16 cellular contexts compared by ENCODE assay signal in the genomic region with DNA sequence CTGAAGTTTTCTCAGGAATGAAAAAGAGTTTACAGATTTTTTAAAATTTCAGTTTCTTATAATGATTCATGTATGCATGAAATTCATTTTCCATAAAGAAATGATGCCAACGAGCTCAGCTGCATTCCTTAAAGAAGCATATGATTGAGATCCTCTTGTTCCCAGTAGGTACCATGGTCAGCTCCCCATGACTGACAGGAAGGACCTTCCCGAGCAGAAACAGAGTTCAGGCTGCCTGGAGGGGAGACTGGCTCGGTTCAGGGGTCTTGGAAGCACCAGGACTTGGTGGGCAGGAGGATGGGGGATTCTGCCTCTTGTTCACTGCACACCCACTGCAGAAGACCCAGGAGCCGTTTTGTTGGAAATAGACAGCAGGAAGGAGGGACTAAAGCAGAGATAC.
DNase-seq lines count a peak whose midpoint lies in the region; ATAC-seq, FAIRE-seq and TF ChIP-seq lines count a peak whose summit lies in the region.
"Had no signal": no experiment of that assay in that cellular context is flagged by ENCODE, and none has a peak within 500 bp of the region (broad histone marks: within the 10 kb centered on the region; RNA-seq: fewer than 3 reads in every experiment).

No MANE protein-coding gene starts in this region.

- intact Hi-C loops in GM12878 (cut with micrococcal nuclease; ENCODE audit: unreplicated experiment): no loop called here

- no peaks in the 10 kb centered on the region for H3K36me3 Mint-ChIP-seq in neural progenitor cell
- H3K36me3 Mint-ChIP-seq: CD4-positive, CD25-positive, alpha-beta regulatory T cell had no signal

- no peak overlapping the region for H3K27ac Mint-ChIP-seq in neural progenitor cell
- H3K27ac Mint-ChIP-seq: CD4-positive, CD25-positive, alpha-beta regulatory T cell had no signal

- H3K4me2 ChIP-seq in SK-N-SH: no peak overlapping the region
- H3K4me2 ChIP-seq in GM12878 (ENCODE audit: control insufficient read depth, insufficient read depth): no peak overlapping the region
- no peak overlapping the region for H3K4me2 ChIP-seq in neural progenitor cell
- H3K4me2 ChIP-seq: BLaER1 treated with 17β-estradiol and CSF1 and Interleukin-3, amounts not matched to agents 10 nM and 100 nM had no signal

- ATAC-seq in SK-N-SH treated with all-trans-retinoic acid at 6 μM for 48 hours (no peak), GM12878 (no peak), GM21360 (IDR thresholded peaks at IDR 0.05; ENCODE audit: unreplicated experiment) (no peak)

- 0 out of 2 replicates have a peak, but pooled peaks cover 3% of the 10 kb centered on the region for H3K9me2 ChIP-seq in SK-N-SH

- H3K4me3 ChIP-seq in SK-N-SH (ENCODE audit: low read depth in 2 of 2, low read length in 1 of 2) (no peak overlapping the region), GM12878 (no peak overlapping the region), neural progenitor cell (no peak overlapping the region)
- H3K4me3 ChIP-seq: BLaER1 treated with 17β-estradiol and CSF1 and Interleukin-3, amounts not matched to agents 10 nM and 100 nM; GM23248 had no signal

- H2AFZ ChIP-seq in SK-N-SH (ENCODE audit: low read depth) (no peak overlapping the region), GM12878 (ENCODE audit: control insufficient read depth, low read depth, low read length) (no peak overlapping the region), neural progenitor cell (replicated peaks) (no peak overlapping the region)
- H2AFZ ChIP-seq: GM23248 had no signal

- 0% methylated on average over 4 of the region's 4 CpGs for WGBS in SK-N-SH (ENCODE audit: low lambda C conversion rate)
- 0% methylated on average over 4 of the region's 4 CpGs for WGBS in GM12878 (ENCODE audit: insufficient coverage, insufficient replicate concordance, low lambda C conversion rate, missing lambda C conversion rate)

- SMC1A ChIA-PET in GM12878 (lab: Charles Lee; ENCODE audit: uncharacterized antibody, unreplicated experiment): no interaction called here

- no peak for TF ChIP-seq CTCF in SK-N-SH (IDR thresholded peaks at IDR 0.05)
- no peak for TF ChIP-seq CTCF in GM12878 (IDR thresholded peaks at IDR 0.05 in 2 of 3, conservative IDR thresholded peaks at IDR 0.05 in 1 of 3; ENCODE audit: control insufficient read depth in 2 of 3, extremely low read depth in 1 of 3, insufficient read depth in 1 of 3, low read depth in 3 of 3, low read length in 3 of 3)
- no peak for TF ChIP-seq CTCF in neural progenitor cell (IDR thresholded peaks at IDR 0.05)

- H3K27ac ChIP-seq in SK-N-SH (ENCODE audit: low read depth in 2 of 2, low read length in 1 of 2) (no peak overlapping the region), GM12878 (ENCODE audit: control insufficient read depth, insufficient read depth) (no peak overlapping the region), neural progenitor cell (no peak overlapping the region)
- H3K27ac ChIP-seq: 22Rv1; BLaER1 treated with 17β-estradiol and CSF1 and Interleukin-3, amounts not matched to agents 10 nM and 100 nM; GM23248 had no signal

- H3K27me3 Mint-ChIP-seq in neural progenitor cell (ENCODE audit: insufficient read depth, low read depth): no peaks in the 10 kb centered on the region
- H3K27me3 Mint-ChIP-seq: CD4-positive, CD25-positive, alpha-beta regulatory T cell had no signal

- no peak for TF ChIP-seq EP300 in SK-N-SH (IDR thresholded peaks at IDR 0.05; ENCODE audit: borderline replicate concordance in 1 of 2, low read depth in 1 of 2, low read length in 1 of 2)
- TF ChIP-seq EP300 in GM12878 (IDR thresholded peaks at IDR 0.05; ENCODE audit: borderline replicate concordance in 1 of 2, control insufficient read depth in 1 of 2, low read depth in 2 of 2, low read length in 2 of 2): no peak

- no peaks in the 10 kb centered on the region for H3K4me1 ChIP-seq in SK-N-SH (ENCODE audit: control insufficient read depth in 1 of 2, insufficient read depth in 2 of 2, low read depth in 1 of 2, low read length in 1 of 2)
- H3K4me1 ChIP-seq in GM12878 (ENCODE audit: control insufficient read depth, insufficient read depth, low read length): no peaks in the 10 kb centered on the region
- no peaks in the 10 kb centered on the region for H3K4me1 ChIP-seq in neural progenitor cell
- H3K4me1 ChIP-seq: BLaER1 treated with 17β-estradiol and CSF1 and Interleukin-3, amounts not matched to agents 10 nM and 100 nM had no signal

- no peaks in the 10 kb centered on the region for H3K36me3 ChIP-seq in SK-N-SH (replicated peaks in 1 of 2; ENCODE audit: control insufficient read depth in 1 of 2, insufficient read depth in 2 of 2, low read length in 1 of 2)
- H3K36me3 ChIP-seq in GM12878 (ENCODE audit: control insufficient read depth in 2 of 2, insufficient read depth in 2 of 2, low read length in 1 of 2): no peaks in the 10 kb centered on the region
- H3K36me3 ChIP-seq in neural progenitor cell: no peaks in the 10 kb centered on the region
- H3K36me3 ChIP-seq: BLaER1 treated with 17β-estradiol and CSF1 and Interleukin-3, amounts not matched to agents 10 nM and 100 nM had no signal

- TF ChIP-seq RAD21 in SK-N-SH (IDR thresholded peaks at IDR 0.05; ENCODE audit: low read length) (no peak), GM12878 (IDR thresholded peaks at IDR 0.05; ENCODE audit: insufficient read depth, low read depth, low read length) (no peak)

- no peak for FAIRE-seq in GM12878 (lab: Jason Lieb, UNC)

- H3K4me3 Mint-ChIP-seq in neural progenitor cell: no peak overlapping the region
- H3K4me3 Mint-ChIP-seq: CD4-positive, CD25-positive, alpha-beta regulatory T cell had no signal

- no TSS peak for BruUV-seq in GM12878 (replicated peaks; lab: Mats Ljungman, UMichigan)

- H3F3A ChIP-seq in SK-N-SH (replicated peaks; ENCODE audit: insufficient read depth) (no peaks in the 10 kb centered on the region), neural progenitor cell (ENCODE audit: low read depth) (no peaks in the 10 kb centered on the region)

- H4K20me1 ChIP-seq in SK-N-SH (ENCODE audit: insufficient read depth) (no peaks in the 10 kb centered on the region), GM12878 (ENCODE audit: control insufficient read depth, insufficient read depth) (no peaks in the 10 kb centered on the region), neural progenitor cell (ENCODE audit: low read depth) (no peaks in the 10 kb centered on the region)
- H4K20me1 ChIP-seq: BLaER1 treated with 17β-estradiol and CSF1 and Interleukin-3, amounts not matched to agents 10 nM and 100 nM had no signal

- H3K9ac ChIP-seq in SK-N-SH (no peak overlapping the region), GM12878 (ENCODE audit: control insufficient read depth, insufficient read depth, low read length) (no peak overlapping the region), neural progenitor cell (no peak overlapping the region)
- H3K9ac ChIP-seq: BLaER1 treated with 17β-estradiol and CSF1 and Interleukin-3, amounts not matched to agents 10 nM and 100 nM; GM23248 had no signal

- H3K9me3 ChIP-seq in SK-N-SH: no peaks in the 10 kb centered on the region
- H3K9me3 ChIP-seq in GM12878 (replicated peaks; ENCODE audit: control insufficient read depth, insufficient read depth, low read length): no peaks in the 10 kb centered on the region
- peaks cover 4% of the 10 kb centered on the region for H3K9me3 ChIP-seq in neural progenitor cell (ENCODE audit: low read depth)

- no peaks in the 10 kb centered on the region for H3K9me3 Mint-ChIP-seq in neural progenitor cell

- no peak for TF ChIP-seq POLR2A in GM12878 (IDR thresholded peaks at IDR 0.05; ENCODE audit: low read depth, low read length)

- no peaks in the 10 kb centered on the region for H3K27me3 ChIP-seq in SK-N-SH (ENCODE audit: insufficient read depth)
- no peaks in the 10 kb centered on the region for H3K27me3 ChIP-seq in GM12878 (replicated peaks in 1 of 2; ENCODE audit: control insufficient read depth in 2 of 2, insufficient read depth in 2 of 2, low read length in 1 of 2)
- no peaks in the 10 kb centered on the region for H3K27me3 ChIP-seq in neural progenitor cell
- H3K27me3 ChIP-seq: BLaER1 treated with 17β-estradiol and CSF1 and Interleukin-3, amounts not matched to agents 10 nM and 100 nM had no signal

- no peaks in the 10 kb centered on the region for H3K4me1 Mint-ChIP-seq in neural progenitor cell
- H3K4me1 Mint-ChIP-seq: CD4-positive, CD25-positive, alpha-beta regulatory T cell had no signal

- in situ Hi-C loops in GM12878 (cut with MboI): no loop called here

- DNase-seq in SK-N-SH (no peak), GM12878 (ENCODE audit: low read depth, low spot score) (no peak), left kidney (ENCODE audit: low read depth, low spot score) (peak; percentile 46), neural progenitor cell (ENCODE audit: low spot score) (peak; percentile 30), T-helper 9 cell (no peak)
- no peak for DNase-seq in stimulated activated CD4-positive, alpha-beta T cell treated with anti-CD3 and anti-CD28 coated beads, Interleukin-4, amount 100 ng/mL, for 4 hours
- DNase-seq: ACHN; CD4-positive, CD25-positive, alpha-beta regulatory T cell; DMS53; GF-D8; GM23248; H7 had no signal

- H3K79me2 ChIP-seq in SK-N-SH (ENCODE audit: insufficient read depth): no peaks in the 10 kb centered on the region
- no peaks in the 10 kb centered on the region for H3K79me2 ChIP-seq in GM12878 (ENCODE audit: control insufficient read depth, insufficient read depth, low read length)
- H3K79me2 ChIP-seq in neural progenitor cell (ENCODE audit: low read depth): no peaks in the 10 kb centered on the region

- CTCF ChIA-PET in SK-N-SH (lab: Yijun Ruan, JAX): no interaction called here
- CTCF ChIA-PET in GM12878 (lab: Yijun Ruan, JAX): no interaction called here

- RAD21 ChIA-PET in GM12878 (lab: Charles Lee; ENCODE audit: unreplicated experiment): no interaction called here

- POLR2A ChIA-PET in SK-N-SH (lab: Yijun Ruan, JAX): no interaction called here
- POLR2A ChIA-PET in GM12878 (lab: Charles Lee): no interaction called here

TF ChIP-seq in SK-N-SH, 30 proteins besides CTCF, POLR2A, EP300 and RAD21 (continues in another document):
- no peak for TF ChIP-seq RFX5 (IDR thresholded peaks at IDR 0.05; ENCODE audit: low read length)

TF ChIP-seq in SK-N-SH treated with all-trans-retinoic acid at 6 μM for 48 hours, 23 proteins besides CTCF, POLR2A, EP300 and RAD21 (continues in another document):
- TF ChIP-seq GLIS3 (CRISPR knock-in tag; IDR thresholded peaks at IDR 0.05) (no peak), ZNF565 (CRISPR knock-in tag; conservative IDR thresholded peaks at IDR 0.05; ENCODE audit: low read depth) (no peak), PPARA (CRISPR knock-in tag; IDR thresholded peaks at IDR 0.05; ENCODE audit: borderline replicate concordance) (no peak), TOX (CRISPR knock-in tag; IDR thresholded peaks at IDR 0.05; ENCODE audit: borderline replicate concordance) (no peak), BACH2 (CRISPR knock-in tag; IDR thresholded peaks at IDR 0.05; ENCODE audit: borderline replicate concordance) (no peak), ZFP30 (CRISPR knock-in tag; IDR thresholded peaks at IDR 0.05) (no peak)

Comparison
In these comparisons a context has a peak if more than half of its experiments do, and no peak if none do; other contexts are left out.
1. DNase-seq: peak in left kidney (single experiment) and neural progenitor cell (single experiment); none in SK-N-SH (single experiment), GM12878 (single experiment), T-helper 9 cell (single experiment) and stimulated activated CD4-positive, alpha-beta T cell treated with anti-CD3 and anti-CD28 coated beads, Interleukin-4, amount 100 ng/mL, for 4 hours (0 of 2).